ENCODE assay signal across 14 cellular contexts in genomic region chr14:53458368-53458814, GRCh38.
DNase-seq lines count a peak whose midpoint lies in the region; ATAC-seq and TF ChIP-seq lines count a peak whose summit lies in the region.
"Had no signal": no experiment of that assay in that cellular context is flagged by ENCODE, and none has a peak within 500 bp of the region (broad histone marks: within the 10 kb centered on the region; RNA-seq: fewer than 3 reads in every experiment).

No MANE protein-coding gene starts in this region.

- TF ChIP-seq RAD21 in Ishikawa (IDR thresholded peaks at IDR 0.05; ENCODE audit: low read depth): no peak

- peaks cover 0 to 5% (median 1%) of the 10 kb centered on the region in 8 donors for H3K9me3 Mint-ChIP-seq in CD4-positive, alpha-beta memory T cell
- H3K9me3 Mint-ChIP-seq in stimulated activated naive B cell treated with anti-CD40 and anti-IgM and Interleukin-4, amounts not matched to agents 10 μg/mL and 1 μg/mL and 100 μg/mL, for 72 hours: no peaks in the 10 kb centered on the region

- no peaks in the 10 kb centered on the region for H3K9me3 ChIP-seq in CD4-positive, alpha-beta memory T cell (ENCODE audit: control insufficient read depth in 1 of 2, low read length in 2 of 2)
- H3K9me3 ChIP-seq: stomach had no signal

- no peaks in the 10 kb centered on the region for H3K27me3 ChIP-seq in CD4-positive, alpha-beta memory T cell (ENCODE audit: insufficient read depth, low read length)
- H3K27me3 ChIP-seq: stomach had no signal

- no peaks in the 10 kb centered on the region for H3K4me1 Mint-ChIP-seq in CD4-positive, alpha-beta memory T cell
- H3K4me1 Mint-ChIP-seq in stimulated activated naive B cell treated with anti-CD40 and anti-IgM and Interleukin-4, amounts not matched to agents 10 μg/mL and 1 μg/mL and 100 μg/mL, for 72 hours: peaks cover 4 to 5% of the 10 kb centered on the region in 2 donors
- H3K4me1 Mint-ChIP-seq: CD8-positive, alpha-beta memory T cell had no signal

- TF ChIP-seq CTCF in AG10803 (conservative IDR thresholded peaks at IDR 0.05; ENCODE audit: low read length): no peak
- no peak for TF ChIP-seq CTCF in choroid plexus epithelial cell (conservative IDR thresholded peaks at IDR 0.05; ENCODE audit: low read depth, low read length)

- no peaks in the 10 kb centered on the region for H3K27me3 Mint-ChIP-seq in CD4-positive, alpha-beta memory T cell
- peaks cover 0 to 4% of the 10 kb centered on the region in 2 donors for H3K27me3 Mint-ChIP-seq in stimulated activated naive B cell treated with anti-CD40 and anti-IgM and Interleukin-4, amounts not matched to agents 10 μg/mL and 1 μg/mL and 100 μg/mL, for 72 hours

- POLR2A ChIA-PET in CD4-positive, alpha-beta memory T cell (lab: Charles Lee; ENCODE audit: partially characterized antibody): no interaction called here

- H3K36me3 Mint-ChIP-seq in CD4-positive, alpha-beta memory T cell: no peaks in the 10 kb centered on the region
- no peaks in the 10 kb centered on the region for H3K36me3 Mint-ChIP-seq in stimulated activated naive B cell treated with anti-CD40 and anti-IgM and Interleukin-4, amounts not matched to agents 10 μg/mL and 1 μg/mL and 100 μg/mL, for 72 hours

- no peak overlapping the region for H3K27ac Mint-ChIP-seq in CD4-positive, alpha-beta memory T cell
- H3K27ac Mint-ChIP-seq in stimulated activated naive B cell treated with anti-CD40 and anti-IgM and Interleukin-4, amounts not matched to agents 10 μg/mL and 1 μg/mL and 100 μg/mL, for 72 hours: no peak overlapping the region
- H3K27ac Mint-ChIP-seq: CD8-positive, alpha-beta memory T cell had no signal

- no peak overlapping the region for H3K27ac ChIP-seq in CD4-positive, alpha-beta memory T cell (ENCODE audit: low read depth, low read length)
- H3K27ac ChIP-seq: stomach had no signal

- TF ChIP-seq EP300 in Ishikawa (IDR thresholded peaks at IDR 0.05; ENCODE audit: borderline replicate concordance): peak; percentile 91

- H3K4me1 ChIP-seq in CD4-positive, alpha-beta memory T cell (ENCODE audit: insufficient read depth, low read length): no peaks in the 10 kb centered on the region

- H3K36me3 ChIP-seq in CD4-positive, alpha-beta memory T cell (ENCODE audit: insufficient read depth, low read length): no peaks in the 10 kb centered on the region
- H3K36me3 ChIP-seq: stomach had no signal

- no peak overlapping the region for H3K4me3 Mint-ChIP-seq in CD4-positive, alpha-beta memory T cell
- no peak overlapping the region for H3K4me3 Mint-ChIP-seq in stimulated activated naive B cell treated with anti-CD40 and anti-IgM and Interleukin-4, amounts not matched to agents 10 μg/mL and 1 μg/mL and 100 μg/mL, for 72 hours
- H3K4me3 Mint-ChIP-seq: CD8-positive, alpha-beta memory T cell had no signal

- no peak for ATAC-seq in stimulated activated naive B cell treated with anti-CD40 and anti-IgM and Interleukin-4, amounts not matched to agents 10 μg/mL and 1 μg/mL and 100 μg/mL, for 72 hours (replicated peaks)

- peak; percentile 70 for DNase-seq in AG10803 (ENCODE audit: low read depth)
- DNase-seq in choroid plexus epithelial cell (ENCODE audit: low read depth): peak; percentile 65
- peak; percentile 15 to 43 for DNase-seq in lung microvascular endothelial cell (ENCODE audit: low read depth in 2 of 2)
- no peak for DNase-seq in NCI-H128 (lab: John Stamatoyannopoulos, UW; ENCODE audit: unreplicated experiment)
- DNase-seq in CD4-positive, alpha-beta memory T cell: no peak
- DNase-seq in midbrain (lab: John Stamatoyannopoulos, UW): no peak
- DNase-seq in stimulated activated naive B cell treated with anti-CD40 and anti-IgM and Interleukin-4, amounts not matched to agents 10 μg/mL and 1 μg/mL and 100 μg/mL, for 72 hours: no peak
- DNase-seq: activated CD4-positive, CD25-positive, alpha-beta regulatory T cell treated with anti-CD3 and anti-CD28 coated beads, Interleukin-2, amount 50 U/mL, for 72 hours; activated gamma-delta T cell treated with Interleukin-2 at 50 U/mL for 16 hours; CD8-positive, alpha-beta memory T cell; stimulated activated CD4-positive, alpha-beta T cell treated with anti-CD3 and anti-CD28 coated beads, Interleukin-12 subunit alpha, Interleukin-12 subunit beta, amount 100 ng/mL, for 4 hours; stomach had no signal

- CTCF ChIA-PET in CD4-positive, alpha-beta memory T cell (lab: Charles Lee; ENCODE audit: partially characterized antibody): no interaction called here

- intact Hi-C loops in CD4-positive, alpha-beta memory T cell (cut with micrococcal nuclease): no loop called here

- H3K4me3 ChIP-seq in AG10803 (ENCODE audit: low read length) (no peak overlapping the region), choroid plexus epithelial cell (ENCODE audit: low read depth, low read length) (no peak overlapping the region)
- H3K4me3 ChIP-seq in CD4-positive, alpha-beta memory T cell (ENCODE audit: low read length in 2 of 2): no peak overlapping the region
- H3K4me3 ChIP-seq: lung, stomach had no signal

TF ChIP-seq in Ishikawa, 13 proteins besides CTCF, POLR2A, EP300 and RAD21:
- TF ChIP-seq MAX (IDR thresholded peaks at IDR 0.05): no peak
- peak; percentile 86 for TF ChIP-seq TCF12 (IDR thresholded peaks at IDR 0.05; ENCODE audit: low read depth)
- 0 out of 2 replicates have a peak, but pooled peaks have one; percentile 22 for TF ChIP-seq YY1 (IDR thresholded peaks at IDR 0.05; ENCODE audit: low read depth)
- no peak for TF ChIP-seq USF1 (IDR thresholded peaks at IDR 0.05)
- TF ChIP-seq CREB1 (IDR thresholded peaks at IDR 0.05; ENCODE audit: low read depth): no peak
- no peak for TF ChIP-seq REST (IDR thresholded peaks at IDR 0.05; ENCODE audit: low read depth)
- TF ChIP-seq TAF1 (IDR thresholded peaks at IDR 0.05; ENCODE audit: low read depth): no peak
- TF ChIP-seq FOXM1 (IDR thresholded peaks at IDR 0.05; ENCODE audit: borderline replicate concordance, low read depth): peak; percentile 71
- peak; percentile 97 for TF ChIP-seq NFIC (IDR thresholded peaks at IDR 0.05)
- TF ChIP-seq EGR1 (IDR thresholded peaks at IDR 0.05): no peak
- TF ChIP-seq CEBPB (IDR thresholded peaks at IDR 0.05): peak; percentile 85
- TF ChIP-seq TEAD4 (IDR thresholded peaks at IDR 0.05): peak; percentile 98
- TF ChIP-seq ZBTB7A (IDR thresholded peaks at IDR 0.05; ENCODE audit: low read depth): no peak

Comparison
In these comparisons a context has a peak if more than half of its experiments do, and no peak if none do; other contexts are left out.
1. DNase-seq: peak in AG10803 (single experiment), choroid plexus epithelial cell (single experiment) and lung microvascular endothelial cell (2 of 2); none in NCI-H128 (single experiment), CD4-positive, alpha-beta memory T cell (0 of 5), midbrain (single experiment) and stimulated activated naive B cell treated with anti-CD40 and anti-IgM and Interleukin-4, amounts not matched to agents 10 μg/mL and 1 μg/mL and 100 μg/mL, for 72 hours (single experiment).